8 cellular contexts compared by ENCODE assay signal in genomic region chr3:15331606-15332404, GRCh38.
A peak's percentile ranks its signal among the peaks of the same experiment; 100 is the strongest.
DNase-seq lines count a peak whose midpoint lies in the region; ATAC-seq, FAIRE-seq and TF ChIP-seq lines count a peak whose summit lies in the region.

No MANE protein-coding gene starts in this region.

- H3K27me3 ChIP-seq in neutrophil: no peaks in the 10 kb centered on the region

- TF ChIP-seq POLR2A in NB4 (IDR thresholded peaks at IDR 0.05; ENCODE audit: extremely low read depth, insufficient read length): no peak

- H3K36me3 ChIP-seq in neutrophil: peaks cover 30% of the 10 kb centered on the region

- H3K4me1 ChIP-seq in neutrophil (ENCODE audit: control insufficient read depth in 1 of 2, insufficient read depth in 1 of 2, low read depth in 1 of 2, low read length in 1 of 2): peaks cover 45 to 52% of the 10 kb centered on the region in 2 experiments

- no peaks in the 10 kb centered on the region for H3K9me3 ChIP-seq in neutrophil

- peak overlapping the region; percentile 93 for H3K27ac ChIP-seq in neutrophil

- H3K4me3 ChIP-seq in NB4 (ENCODE audit: low read depth, low read length): peak overlapping the region; percentile 60
- H3K4me3 ChIP-seq in foreskin fibroblast (ENCODE audit: low read depth in 1 of 2, low read length in 2 of 2): peak overlapping the region; percentile 80 to 89
- H3K4me3 ChIP-seq in neutrophil (ENCODE audit: low read depth in 1 of 2, low read length in 1 of 2): peak overlapping the region; percentile 88 to 99

- no peak for FAIRE-seq in urothelium cell line (lab: Jason Lieb, UNC)

- TF ChIP-seq CTCF in NB4 (IDR thresholded peaks at IDR 0.05; ENCODE audit: low read depth, low read length): no peak
- TF ChIP-seq CTCF in foreskin fibroblast (IDR thresholded peaks at IDR 0.05; ENCODE audit: low read depth, low read length): no peak
- no peak for TF ChIP-seq CTCF in neutrophil (IDR thresholded peaks at IDR 0.05)

- peak; percentile 9 for DNase-seq in DMS114 treated with DMSO at 0.1 percent for 48 hours (lab: John Stamatoyannopoulos, UW; ENCODE audit: unreplicated experiment)
- peak; percentile 39 for DNase-seq in NB4 (ENCODE audit: low read depth)
- peak; percentile 8 for DNase-seq in activated T-helper 1 cell treated with Interleukin-2 at 50 U/mL for 16 hours (ENCODE audit: low read depth)
- DNase-seq in foreskin fibroblast: peak in 1 of 2 donors; percentile 63
- peak; percentile 38 for DNase-seq in urothelium cell line (ENCODE audit: low spot score)
- DNase-seq in NCI-H1105 treated with DMSO at 0.1 percent for 48 hours (lab: John Stamatoyannopoulos, UW): no peak

- peak; percentile 16 for ATAC-seq in GM21825 (IDR thresholded peaks at IDR 0.05; ENCODE audit: unreplicated experiment)
